21 cellular contexts compared by ENCODE assay signal in genomic region chr7:108201766-108202165, GRCh38.
DNase-seq lines count a peak whose midpoint lies in the region; ATAC-seq and TF ChIP-seq lines count a peak whose summit lies in the region.
"Had no signal": no experiment of that assay in that cellular context is flagged by ENCODE, and none has a peak within 500 bp of the region (broad histone marks: within the 10 kb centered on the region; RNA-seq: fewer than 3 reads in every experiment).

No MANE protein-coding gene starts in this region.

- H2BK5ac ChIP-seq in mesenchymal stem cell (ENCODE audit: low read depth, low read length, poor library complexity, severe bottlenecking): no peak overlapping the region

- no peak for ATAC-seq in GM21825 (IDR thresholded peaks at IDR 0.05; ENCODE audit: unreplicated experiment)
- ATAC-seq in HG03196 (IDR thresholded peaks at IDR 0.05; ENCODE audit: unreplicated experiment): no peak
- ATAC-seq: SK-N-SH treated with all-trans-retinoic acid at 6 μM for 48 hours had no signal

- H3K79me1 ChIP-seq in mesenchymal stem cell (replicated peaks; ENCODE audit: low read length, poor library complexity, severe bottlenecking): no peaks in the 10 kb centered on the region

- H3K9ac ChIP-seq in mesenchymal stem cell (ENCODE audit: low read length): no peak overlapping the region

- H3K36me3 ChIP-seq in mesenchymal stem cell (ENCODE audit: control insufficient read depth in 1 of 2, insufficient read depth in 2 of 2, low read depth in 1 of 2, low read length in 2 of 2) (no peaks in the 10 kb centered on the region), sigmoid colon (no peaks in the 10 kb centered on the region)
- H3K36me3 ChIP-seq: Peyer's patch had no signal

- H4K8ac ChIP-seq in mesenchymal stem cell (ENCODE audit: low read length): no peak overlapping the region

- no peak overlapping the region for H2BK12ac ChIP-seq in mesenchymal stem cell (ENCODE audit: low read length in 2 of 2)

- no peak overlapping the region for H4K91ac ChIP-seq in mesenchymal stem cell (ENCODE audit: low read length)

- no peak overlapping the region for H3K23ac ChIP-seq in mesenchymal stem cell (ENCODE audit: low read length in 2 of 2)

- H3K4me3 ChIP-seq in mesenchymal stem cell (ENCODE audit: insufficient read depth in 1 of 2, low read depth in 1 of 2, low read length in 2 of 2) (no peak overlapping the region), sigmoid colon (no peak overlapping the region)
- H3K4me3 ChIP-seq: Peyer's patch had no signal

- H3K4ac ChIP-seq in mesenchymal stem cell (ENCODE audit: low read depth in 1 of 2, low read length in 2 of 2): no peak overlapping the region

- H3K27ac ChIP-seq in mesenchymal stem cell (ENCODE audit: low read length, poor library complexity, severe bottlenecking) (no peak overlapping the region), sigmoid colon (no peak overlapping the region)
- H3K27ac ChIP-seq: C4-2B, Peyer's patch had no signal

- peak; percentile 56 for DNase-seq in DMS53 (lab: John Stamatoyannopoulos, UW)
- DNase-seq in DMS53 treated with DMSO at 0.1 percent for 48 hours (lab: John Stamatoyannopoulos, UW; ENCODE audit: unreplicated experiment): no peak
- DNase-seq in NCI-H146 treated with DMSO at 0.1 percent for 48 hours (lab: John Stamatoyannopoulos, UW; ENCODE audit: unreplicated experiment): peak; percentile 34
- DNase-seq in NCI-H748 treated with DMSO at 0.1 percent for 48 hours (lab: John Stamatoyannopoulos, UW): peak; percentile 73
- DNase-seq in mesenchymal stem cell: peak; percentile 14
- DNase-seq in sigmoid colon: no peak
- DNase-seq: 8988T; CD8-positive, alpha-beta memory T cell; GF-D8; Karpas-422; MV-4-11; NCI-H1436; NCI-H2029; NCI-H2171; NCI-H446 treated with DMSO at 0.1 percent for 48 hours; NCI-H526 treated with DMSO at 0.1 percent for 48 hours; Peyer's patch had no signal

- no peak overlapping the region for H2AFZ ChIP-seq in mesenchymal stem cell (ENCODE audit: low read depth, low read length)

- no peak for TF ChIP-seq EP300 in sigmoid colon (IDR thresholded peaks at IDR 0.05)

- no peak overlapping the region for H2BK120ac ChIP-seq in mesenchymal stem cell (ENCODE audit: low read depth, low read length)

- no peaks in the 10 kb centered on the region for H3K4me1 ChIP-seq in mesenchymal stem cell (ENCODE audit: control insufficient read depth, insufficient read depth, low read depth, low read length)
- H3K4me1 ChIP-seq in sigmoid colon: no peaks in the 10 kb centered on the region
- H3K4me1 ChIP-seq: Peyer's patch had no signal

- 45% methylated on average over 2 of the region's 2 CpGs for WGBS in mesenchymal stem cell
- 70 to 80% methylated on average over 2 of the region's 2 CpGs for WGBS in sigmoid colon, 2 donors

- H3K9me3 ChIP-seq in mesenchymal stem cell (ENCODE audit: control insufficient read depth, low read length) (no peaks in the 10 kb centered on the region), sigmoid colon (no peaks in the 10 kb centered on the region)
- H3K9me3 ChIP-seq: Peyer's patch had no signal

- H3K18ac ChIP-seq in mesenchymal stem cell (ENCODE audit: low read depth in 1 of 2, low read length in 2 of 2): no peak overlapping the region

- TF ChIP-seq CTCF in sigmoid colon (IDR thresholded peaks at IDR 0.05): no peak

- no peak overlapping the region for H3K4me2 ChIP-seq in mesenchymal stem cell (ENCODE audit: low read length, poor library complexity, severe bottlenecking)

- no peak overlapping the region for H2AK5ac ChIP-seq in mesenchymal stem cell (ENCODE audit: low read length, severe bottlenecking)

- no peak overlapping the region for H2BK15ac ChIP-seq in mesenchymal stem cell (ENCODE audit: low read depth, poor library complexity, severe bottlenecking)

- H3K27me3 ChIP-seq in mesenchymal stem cell (ENCODE audit: control insufficient read depth in 1 of 2, insufficient read depth in 1 of 2, low read length in 2 of 2): peaks cover 4 to 7% of the 10 kb centered on the region in 2 experiments
- no peaks in the 10 kb centered on the region for H3K27me3 ChIP-seq in sigmoid colon
- H3K27me3 ChIP-seq: Peyer's patch had no signal

- H3K14ac ChIP-seq in mesenchymal stem cell (ENCODE audit: low read length in 2 of 2): no peak overlapping the region

- intact Hi-C loops in sigmoid colon (cut with DNase I): no loop called here

- TF ChIP-seq POLR2A in sigmoid colon (IDR thresholded peaks at IDR 0.05): no peak

Comparison
In these comparisons a context has a peak if more than half of its experiments do, and no peak if none do; other contexts are left out.
1. DNase-seq: peak in DMS53 (single experiment), NCI-H146 treated with DMSO at 0.1 percent for 48 hours (single experiment), NCI-H748 treated with DMSO at 0.1 percent for 48 hours (single experiment) and mesenchymal stem cell (single experiment); none in DMS53 treated with DMSO at 0.1 percent for 48 hours (single experiment) and sigmoid colon (single experiment).